2 cellular contexts compared by ENCODE assay signal in the genomic region with DNA sequence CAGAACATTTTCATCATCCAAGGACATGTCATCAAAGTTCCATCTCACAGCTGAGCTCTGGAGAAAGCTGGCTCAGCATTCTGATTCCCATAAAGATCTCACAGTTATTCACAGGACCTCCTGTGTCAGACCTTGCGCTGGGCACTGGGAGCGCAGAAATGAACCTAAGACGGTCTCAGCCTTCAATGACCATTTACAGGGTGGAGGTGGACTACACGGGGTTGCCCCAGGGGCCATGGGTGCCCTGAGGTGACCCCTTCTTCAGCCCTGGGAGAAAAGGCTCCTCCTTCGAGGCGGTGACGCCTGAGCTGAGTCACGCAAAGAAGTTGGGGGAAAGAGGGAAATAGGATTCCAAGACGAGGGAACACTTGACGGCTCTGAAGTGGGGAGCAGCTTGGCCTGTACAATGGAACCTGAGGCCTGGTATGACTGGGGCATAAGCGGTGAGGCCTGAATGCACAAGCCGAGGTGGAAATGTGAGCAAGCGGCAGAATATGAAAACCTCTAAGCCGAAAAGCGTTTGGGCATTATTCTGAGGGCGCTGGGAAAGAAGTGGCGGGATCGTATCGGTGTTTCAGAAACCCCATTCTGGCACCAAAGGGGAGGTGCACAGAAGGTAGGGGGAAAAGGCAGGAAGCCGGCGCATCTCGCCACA.
TF ChIP-seq lines count a peak whose summit lies in the region.

No MANE protein-coding gene starts in this region.

TF ChIP-seq in HCT116, 20 proteins besides CTCF, POLR2A, EP300 and RAD21 (continued from another document):
- TF ChIP-seq, protein P1, sequence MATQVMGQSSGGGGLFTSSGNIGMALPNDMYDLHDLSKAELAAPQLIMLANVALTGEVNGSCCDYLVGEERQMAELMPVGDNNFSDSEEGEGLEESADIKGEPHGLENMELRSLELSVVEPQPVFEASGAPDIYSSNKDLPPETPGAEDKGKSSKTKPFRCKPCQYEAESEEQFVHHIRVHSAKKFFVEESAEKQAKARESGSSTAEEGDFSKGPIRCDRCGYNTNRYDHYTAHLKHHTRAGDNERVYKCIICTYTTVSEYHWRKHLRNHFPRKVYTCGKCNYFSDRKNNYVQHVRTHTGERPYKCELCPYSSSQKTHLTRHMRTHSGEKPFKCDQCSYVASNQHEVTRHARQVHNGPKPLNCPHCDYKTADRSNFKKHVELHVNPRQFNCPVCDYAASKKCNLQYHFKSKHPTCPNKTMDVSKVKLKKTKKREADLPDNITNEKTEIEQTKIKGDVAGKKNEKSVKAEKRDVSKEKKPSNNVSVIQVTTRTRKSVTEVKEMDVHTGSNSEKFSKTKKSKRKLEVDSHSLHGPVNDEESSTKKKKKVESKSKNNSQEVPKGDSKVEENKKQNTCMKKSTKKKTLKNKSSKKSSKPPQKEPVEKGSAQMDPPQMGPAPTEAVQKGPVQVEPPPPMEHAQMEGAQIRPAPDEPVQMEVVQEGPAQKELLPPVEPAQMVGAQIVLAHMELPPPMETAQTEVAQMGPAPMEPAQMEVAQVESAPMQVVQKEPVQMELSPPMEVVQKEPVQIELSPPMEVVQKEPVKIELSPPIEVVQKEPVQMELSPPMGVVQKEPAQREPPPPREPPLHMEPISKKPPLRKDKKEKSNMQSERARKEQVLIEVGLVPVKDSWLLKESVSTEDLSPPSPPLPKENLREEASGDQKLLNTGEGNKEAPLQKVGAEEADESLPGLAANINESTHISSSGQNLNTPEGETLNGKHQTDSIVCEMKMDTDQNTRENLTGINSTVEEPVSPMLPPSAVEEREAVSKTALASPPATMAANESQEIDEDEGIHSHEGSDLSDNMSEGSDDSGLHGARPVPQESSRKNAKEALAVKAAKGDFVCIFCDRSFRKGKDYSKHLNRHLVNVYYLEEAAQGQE (IDR thresholded peaks at IDR 0.05; ENCODE audit: low read depth) = no peak
- TF ChIP-seq CBX3 (IDR thresholded peaks at IDR 0.05; ENCODE audit: low read depth) (no peak), SRF (IDR thresholded peaks at IDR 0.05; ENCODE audit: low read depth) (no peak)
- TF ChIP-seq, protein P2, sequence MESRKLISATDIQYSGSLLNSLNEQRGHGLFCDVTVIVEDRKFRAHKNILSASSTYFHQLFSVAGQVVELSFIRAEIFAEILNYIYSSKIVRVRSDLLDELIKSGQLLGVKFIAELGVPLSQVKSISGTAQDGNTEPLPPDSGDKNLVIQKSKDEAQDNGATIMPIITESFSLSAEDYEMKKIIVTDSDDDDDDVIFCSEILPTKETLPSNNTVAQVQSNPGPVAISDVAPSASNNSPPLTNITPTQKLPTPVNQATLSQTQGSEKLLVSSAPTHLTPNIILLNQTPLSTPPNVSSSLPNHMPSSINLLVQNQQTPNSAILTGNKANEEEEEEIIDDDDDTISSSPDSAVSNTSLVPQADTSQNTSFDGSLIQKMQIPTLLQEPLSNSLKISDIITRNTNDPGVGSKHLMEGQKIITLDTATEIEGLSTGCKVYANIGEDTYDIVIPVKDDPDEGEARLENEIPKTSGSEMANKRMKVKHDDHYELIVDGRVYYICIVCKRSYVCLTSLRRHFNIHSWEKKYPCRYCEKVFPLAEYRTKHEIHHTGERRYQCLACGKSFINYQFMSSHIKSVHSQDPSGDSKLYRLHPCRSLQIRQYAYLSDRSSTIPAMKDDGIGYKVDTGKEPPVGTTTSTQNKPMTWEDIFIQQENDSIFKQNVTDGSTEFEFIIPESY (IDR thresholded peaks at IDR 0.05; ENCODE audit: extremely low read depth, insufficient replicate concordance, low read length) = no peak

TF ChIP-seq in SK-N-SH treated with all-trans-retinoic acid at 6 μM for 48 hours, 23 proteins besides CTCF, POLR2A, EP300 and RAD21 (continued from another document):
- TF ChIP-seq, protein P3, sequence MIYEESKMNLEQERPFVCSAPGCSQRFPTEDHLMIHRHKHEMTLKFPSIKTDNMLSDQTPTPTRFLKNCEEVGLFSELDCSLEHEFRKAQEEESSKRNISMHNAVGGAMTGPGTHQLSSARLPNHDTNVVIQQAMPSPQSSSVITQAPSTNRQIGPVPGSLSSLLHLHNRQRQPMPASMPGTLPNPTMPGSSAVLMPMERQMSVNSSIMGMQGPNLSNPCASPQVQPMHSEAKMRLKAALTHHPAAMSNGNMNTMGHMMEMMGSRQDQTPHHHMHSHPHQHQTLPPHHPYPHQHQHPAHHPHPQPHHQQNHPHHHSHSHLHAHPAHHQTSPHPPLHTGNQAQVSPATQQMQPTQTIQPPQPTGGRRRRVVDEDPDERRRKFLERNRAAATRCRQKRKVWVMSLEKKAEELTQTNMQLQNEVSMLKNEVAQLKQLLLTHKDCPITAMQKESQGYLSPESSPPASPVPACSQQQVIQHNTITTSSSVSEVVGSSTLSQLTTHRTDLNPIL (CRISPR knock-in tag; IDR thresholded peaks at IDR 0.05; ENCODE audit: low read depth) = no peak
- TF ChIP-seq TOX (CRISPR knock-in tag; IDR thresholded peaks at IDR 0.05; ENCODE audit: borderline replicate concordance) = no peak
TF ChIP-seq in SK-N-SH treated with all-trans-retinoic acid at 6 μM for 48 hours: peak in this region for 0.
